ENCODE assay signal across 3 cellular contexts in genomic region chr18:46559296-46559695, GRCh38.
"Had no signal": no experiment of that assay in that cellular context is flagged by ENCODE, and none has a peak within 500 bp of the region (broad histone marks: within the 10 kb centered on the region; RNA-seq: fewer than 3 reads in every experiment).

No MANE protein-coding gene starts in this region.

- H3K4me3 ChIP-seq: GM12878 had no signal

- DNase-seq: GDM1, GF-D8 had no signal

- ATAC-seq: GM12878 had no signal
